Comparison of ENCODE assay signal across 1 cellular context in the genomic region with DNA sequence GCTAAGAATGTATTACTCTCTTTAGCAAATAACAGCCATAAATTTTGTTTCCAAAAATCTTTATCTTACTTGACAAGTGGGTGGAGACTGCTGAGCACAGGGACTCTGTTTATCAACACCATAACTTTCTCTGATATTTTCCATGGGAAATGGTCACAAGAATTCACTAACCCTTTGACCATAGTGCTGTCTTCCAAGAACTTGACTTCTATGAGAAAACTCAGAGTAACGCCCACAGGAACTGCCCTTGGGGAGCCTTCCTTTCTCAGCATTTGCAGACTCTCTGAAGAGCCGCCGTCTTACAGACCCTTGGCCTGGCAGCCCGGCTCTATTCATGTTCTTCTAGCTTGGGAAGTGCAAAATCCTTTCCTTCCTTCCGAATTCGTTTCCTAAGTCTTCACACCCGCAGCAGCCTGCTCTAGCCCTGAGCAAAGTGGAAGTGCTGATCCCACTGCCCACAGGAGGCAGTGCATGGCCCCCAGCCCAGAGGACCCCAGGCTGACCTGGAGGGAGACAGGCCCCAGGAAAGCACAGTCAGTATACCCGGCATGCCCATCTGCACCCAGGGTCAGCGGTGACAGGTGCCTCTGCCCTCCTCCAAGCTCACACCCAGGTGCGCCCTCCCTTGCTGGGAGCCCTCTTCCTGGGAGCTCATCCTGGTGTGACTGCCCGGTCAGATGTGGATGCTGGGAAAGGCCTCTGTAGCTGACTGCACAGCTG.
TF ChIP-seq lines count a peak whose summit lies in the region.

No MANE protein-coding gene starts in this region.

TF ChIP-seq in IMR-90, 13 proteins besides CTCF, POLR2A, EP300 and RAD21 (continued from another document):
- TF ChIP-seq, protein P1, sequence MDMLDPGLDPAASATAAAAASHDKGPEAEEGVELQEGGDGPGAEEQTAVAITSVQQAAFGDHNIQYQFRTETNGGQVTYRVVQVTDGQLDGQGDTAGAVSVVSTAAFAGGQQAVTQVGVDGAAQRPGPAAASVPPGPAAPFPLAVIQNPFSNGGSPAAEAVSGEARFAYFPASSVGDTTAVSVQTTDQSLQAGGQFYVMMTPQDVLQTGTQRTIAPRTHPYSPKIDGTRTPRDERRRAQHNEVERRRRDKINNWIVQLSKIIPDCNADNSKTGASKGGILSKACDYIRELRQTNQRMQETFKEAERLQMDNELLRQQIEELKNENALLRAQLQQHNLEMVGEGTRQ (IDR thresholded peaks at IDR 0.05; ENCODE audit: low read depth, low read length), result no peak
- TF ChIP-seq CHD1 (IDR thresholded peaks at IDR 0.05; ENCODE audit: low read depth, low read length), result no peak
- TF ChIP-seq MXI1 (IDR thresholded peaks at IDR 0.05; ENCODE audit: borderline replicate concordance, low read depth, low read length), result no peak
- no peak for TF ChIP-seq MAFK (IDR thresholded peaks at IDR 0.05; ENCODE audit: low read depth, low read length)
- no peak for TF ChIP-seq RFX5 (IDR thresholded peaks at IDR 0.05; ENCODE audit: low read depth, low read length)
- no peak for TF ChIP-seq CEBPB (IDR thresholded peaks at IDR 0.05; ENCODE audit: low read depth, low read length)
- no peak for TF ChIP-seq NFE2L2 (IDR thresholded peaks at IDR 0.05; ENCODE audit: low read depth, low read length)
- TF ChIP-seq MAZ (IDR thresholded peaks at IDR 0.05; ENCODE audit: borderline replicate concordance, low read depth, low read length), result no peak
- TF ChIP-seq SMC3 (IDR thresholded peaks at IDR 0.05; ENCODE audit: low read depth, low read length), result no peak
- no peak for TF ChIP-seq FOS (IDR thresholded peaks at IDR 0.05; ENCODE audit: low read depth, low read length)
